In the genomic region with DNA sequence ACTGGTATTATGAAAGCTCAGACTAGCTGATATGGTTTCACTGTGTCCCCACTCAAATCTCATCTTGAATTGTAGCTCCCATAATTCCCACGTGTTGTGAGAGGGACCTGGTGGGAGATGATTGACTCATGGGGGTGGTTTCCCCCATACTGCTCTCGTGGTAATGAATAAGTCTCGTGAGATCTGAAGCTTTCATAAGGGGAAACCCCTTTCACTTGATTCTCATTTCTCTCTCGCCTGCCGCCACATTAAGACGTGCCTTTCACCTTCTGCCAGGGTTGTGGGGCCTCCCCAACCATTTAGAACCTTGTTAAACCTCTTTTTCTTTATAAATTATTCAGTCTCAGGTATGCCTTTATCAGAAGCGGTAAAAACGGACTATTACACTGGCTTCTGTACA, we compare ENCODE assay signal across 18 cellular contexts.
"Had no signal": no experiment of that assay in that cellular context is flagged by ENCODE, and none has a peak within 500 bp of the region (broad histone marks: within the 10 kb centered on the region; RNA-seq: fewer than 3 reads in every experiment).

No MANE protein-coding gene starts in this region.

- H3K4me3 Mint-ChIP-seq: activated naive CD4-positive, alpha-beta T cell treated with anti-CD3 and anti-CD28 coated beads, Interleukin-2, amount 50 U/mL, for 24 hours; dendritic cell treated with granulocyte-macrophage colony-stimulating factor and Interleukin-4, amounts not matched to agents 40 ng/mL and 50 ng/mL, for 4 days; effector memory CD8-positive, alpha-beta T cell; memory B cell; naive B cell; neural progenitor cell had no signal

- H3K4me2 ChIP-seq: neural progenitor cell had no signal

- H3K27ac Mint-ChIP-seq: activated naive CD4-positive, alpha-beta T cell treated with anti-CD3 and anti-CD28 coated beads, Interleukin-2, amount 50 U/mL, for 24 hours; dendritic cell treated with granulocyte-macrophage colony-stimulating factor and Interleukin-4, amounts not matched to agents 40 ng/mL and 50 ng/mL, for 4 days; effector memory CD8-positive, alpha-beta T cell; memory B cell; naive B cell; neural progenitor cell; progenitor cell of endocrine pancreas had no signal

- H3K9me3 Mint-ChIP-seq: activated naive CD4-positive, alpha-beta T cell treated with anti-CD3 and anti-CD28 coated beads, Interleukin-2, amount 50 U/mL, for 24 hours; dendritic cell treated with granulocyte-macrophage colony-stimulating factor and Interleukin-4, amounts not matched to agents 40 ng/mL and 50 ng/mL, for 4 days; effector memory CD8-positive, alpha-beta T cell; memory B cell; neural progenitor cell had no signal

- ATAC-seq: effector memory CD8-positive, alpha-beta T cell; heart right ventricle; mucosa of descending colon had no signal

- H3K27me3 ChIP-seq: neural progenitor cell had no signal

- DNase-seq: activated CD4-positive, CD25-positive, alpha-beta regulatory T cell treated with anti-CD3 and anti-CD28 coated beads, Interleukin-2, amount 50 U/mL, for 72 hours; activated CD8-positive, alpha-beta memory T cell treated with anti-CD3 and anti-CD28 coated beads, Interleukin-2, amount 50 U/mL, for 4 hours; amniotic stem cell; effector memory CD8-positive, alpha-beta T cell; esophagus squamous epithelium; heart right ventricle; kidney glomerular epithelial cell; mucosa of descending colon; naive B cell; stomach; SW 1271; trophoblast cell had no signal

- H3K27ac ChIP-seq: esophagus squamous epithelium, heart right ventricle, neural progenitor cell, VCaP had no signal

- H3K4me1 Mint-ChIP-seq: activated naive CD4-positive, alpha-beta T cell treated with anti-CD3 and anti-CD28 coated beads, Interleukin-2, amount 50 U/mL, for 24 hours; memory B cell had no signal

- H3K36me3 ChIP-seq: esophagus squamous epithelium, heart right ventricle, neural progenitor cell, stomach had no signal

- H3K9ac ChIP-seq: neural progenitor cell had no signal

- H3K36me3 Mint-ChIP-seq: activated naive CD4-positive, alpha-beta T cell treated with anti-CD3 and anti-CD28 coated beads, Interleukin-2, amount 50 U/mL, for 24 hours; memory B cell; naive B cell; neural progenitor cell had no signal

- H3K4me3 ChIP-seq: esophagus squamous epithelium, heart right ventricle, mucosa of descending colon, neural progenitor cell, stomach had no signal

- H3K9me3 ChIP-seq: esophagus squamous epithelium, heart right ventricle, mucosa of descending colon, stomach had no signal

- H2AFZ ChIP-seq: neural progenitor cell had no signal
